In the genomic region with DNA sequence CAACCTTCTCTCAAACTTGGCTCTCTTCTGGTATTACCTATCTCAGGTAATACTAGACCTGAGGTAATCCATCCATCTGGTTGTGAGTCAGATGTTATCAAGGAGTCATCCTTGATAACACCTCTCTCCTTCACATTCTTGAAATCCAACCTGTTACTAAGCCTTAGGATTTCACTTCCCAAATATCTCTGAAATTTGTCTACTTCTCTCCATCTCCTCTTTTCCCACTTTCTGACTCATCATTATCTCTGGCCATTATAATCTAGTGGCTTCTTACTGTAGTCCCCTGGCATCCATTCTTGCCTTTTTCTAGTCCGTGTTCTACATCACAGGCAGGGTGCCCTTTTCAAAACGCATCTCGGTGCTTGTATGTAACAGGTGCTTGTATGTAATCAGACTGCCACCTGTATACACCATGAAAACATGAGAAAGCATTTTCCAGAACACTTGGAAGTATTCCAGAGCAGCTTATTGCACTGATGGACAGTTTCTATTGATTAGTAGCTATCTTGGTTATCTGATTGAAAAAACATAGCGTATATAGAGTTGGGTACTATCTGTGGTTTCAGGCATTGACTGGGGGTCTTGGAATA, we compare ENCODE assay signal across 29 cellular contexts.
"Had no signal": no experiment of that assay in that cellular context is flagged by ENCODE, and none has a peak within 500 bp of the region (broad histone marks: within the 10 kb centered on the region; RNA-seq: fewer than 3 reads in every experiment).

No MANE protein-coding gene starts in this region.

- H3K36me3 ChIP-seq: colonic mucosa, lower lobe of right lung, pancreas, right atrium auricular region, transverse colon had no signal

- H3K27ac Mint-ChIP-seq: activated CD4-positive, alpha-beta memory T cell treated with anti-CD3 and anti-CD28 coated beads for 36 hours; activated naive CD4-positive, alpha-beta T cell treated with anti-CD3 and anti-CD28 coated beads, Interleukin-2, amount 10 ng/mL, durations not matched to agents 7 days and 5 days; activated T-helper 1 cell treated with anti-CD3 and anti-CD28 coated beads, Interleukin-12 subunit alpha, Interleukin-12 subunit beta, Interleukin-2, Interleukin-4 antibody, amounts not matched to agents 30 ng/mL and 10 ng/mL and 1 ng/mL, durations not matched to agents 14 hours and 24 hours and 36 hours; nephron progenitor cell had no signal

- H3K9me3 Mint-ChIP-seq: activated naive CD4-positive, alpha-beta T cell treated with anti-CD3 and anti-CD28 coated beads, Interleukin-2, amount 10 ng/mL, durations not matched to agents 7 days and 5 days; activated T-helper 1 cell treated with anti-CD3 and anti-CD28 coated beads, Interleukin-12 subunit alpha, Interleukin-12 subunit beta, Interleukin-2, Interleukin-4 antibody, amounts not matched to agents 30 ng/mL and 10 ng/mL and 1 ng/mL, durations not matched to agents 14 hours and 24 hours and 36 hours had no signal

- H3K4me3 Mint-ChIP-seq: activated CD4-positive, alpha-beta memory T cell treated with anti-CD3 and anti-CD28 coated beads for 36 hours; activated naive CD4-positive, alpha-beta T cell treated with anti-CD3 and anti-CD28 coated beads, Interleukin-2, amount 10 ng/mL, durations not matched to agents 7 days and 5 days; nephron progenitor cell had no signal

- H3K4me3 ChIP-seq: colonic mucosa, left lung, lower lobe of right lung, pancreas, right atrium auricular region, smooth muscle cell, testis, transverse colon had no signal

- FAIRE-seq: frontal cortex, pancreas, TTC549 had no signal

- DNase-seq: activated CD4-positive, alpha-beta memory T cell treated with anti-CD3 and anti-CD28 coated beads for 36 hours; activated CD4-positive, alpha-beta T cell treated with anti-CD3 and anti-CD28 coated beads for 4 hours; activated CD8-positive, alpha-beta memory T cell treated with anti-CD3 and anti-CD28 coated beads, Interleukin-2, amount 50 U/mL, for 4 hours; activated effector memory CD4-positive, alpha-beta T cell treated with anti-CD3 and anti-CD28 coated beads, Interleukin-2, amount 50 U/mL, for 16 hours; activated naive CD4-positive, alpha-beta T cell treated with anti-CD3 and anti-CD28 coated beads, Interleukin-2, amount 10 ng/mL, durations not matched to agents 7 days and 5 days; activated T-cell treated with anti-CD3 and anti-CD28 coated beads, Interleukin-2, amount 50 U/mL, for 1 hour; anterior cingulate cortex; cerebellar nuclear complex; colonic mucosa; effector CD8-positive, alpha-beta T cell; kidney glomerular epithelial cell; left lung; lower lobe of right lung; mesendoderm; nephron progenitor cell; nucleus accumbens; pancreas; stimulated activated CD4-positive, alpha-beta T cell treated with anti-CD3 and anti-CD28 coated beads, Interleukin-1b, Interleukin-23, amount 100 ng/mL, for 48 hours; stimulated activated CD4-positive, alpha-beta T cell treated with anti-CD3 and anti-CD28 coated beads, Interleukin-4, amount 100 ng/mL, for 4 hours; stimulated activated naive CD4-positive, alpha-beta T cell; T-helper 9 cell; testis; transverse colon had no signal

- H3K4me2 ChIP-seq: smooth muscle cell had no signal

- H3K9me3 ChIP-seq: colonic mucosa, left lung, lower lobe of right lung, pancreas, right atrium auricular region, testis, transverse colon had no signal

- H3K27me3 Mint-ChIP-seq: activated CD4-positive, alpha-beta memory T cell treated with anti-CD3 and anti-CD28 coated beads for 36 hours; activated naive CD4-positive, alpha-beta T cell treated with anti-CD3 and anti-CD28 coated beads, Interleukin-2, amount 10 ng/mL, durations not matched to agents 7 days and 5 days had no signal

- ATAC-seq: left lung, lower lobe of right lung, pancreas had no signal

- H3K27me3 ChIP-seq: colonic mucosa, left lung, pancreas, right atrium auricular region, testis, transverse colon had no signal

- H3K27ac ChIP-seq: colonic mucosa, left lung, lower lobe of right lung, pancreas, right atrium auricular region, testis, transverse colon, VCaP had no signal
